ENCODE assay signal across 1 cellular context in the genomic region with DNA sequence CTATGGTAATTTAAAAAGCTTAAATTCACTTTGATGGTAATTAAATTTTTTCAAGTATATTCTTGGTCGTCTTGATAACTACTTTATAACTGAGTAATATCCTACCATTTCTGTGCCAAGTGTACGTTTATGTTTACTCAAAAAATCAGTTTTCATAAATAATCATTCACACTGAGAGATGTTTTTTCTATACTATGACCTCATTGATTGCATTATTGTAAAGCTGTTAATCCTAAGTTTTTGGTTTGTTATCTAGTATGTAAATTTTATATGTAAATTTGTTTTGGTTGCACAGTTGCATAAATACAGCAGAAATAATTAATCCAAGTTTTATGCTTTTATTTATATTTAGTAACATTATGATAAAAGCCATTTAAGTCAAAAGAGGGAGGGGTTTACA.
TF ChIP-seq lines count a peak whose summit lies in the region.

No MANE protein-coding gene starts in this region.

TF ChIP-seq in HepG2, 621 proteins besides CTCF, POLR2A, EP300 and RAD21 (continued from another document):
- peak; percentile 50; the same call in 1 of the 2 replicates for TF ChIP-seq ATF7 (IDR thresholded peaks at IDR 0.05)
- no peak for TF ChIP-seq ATF7 (CRISPR knock-in tag; IDR thresholded peaks at IDR 0.05)
- TF ChIP-seq CENPX (CRISPR knock-in tag; IDR thresholded peaks at IDR 0.05), result no peak
